Comparison of ENCODE assay signal across 1 cellular context in the genomic region with DNA sequence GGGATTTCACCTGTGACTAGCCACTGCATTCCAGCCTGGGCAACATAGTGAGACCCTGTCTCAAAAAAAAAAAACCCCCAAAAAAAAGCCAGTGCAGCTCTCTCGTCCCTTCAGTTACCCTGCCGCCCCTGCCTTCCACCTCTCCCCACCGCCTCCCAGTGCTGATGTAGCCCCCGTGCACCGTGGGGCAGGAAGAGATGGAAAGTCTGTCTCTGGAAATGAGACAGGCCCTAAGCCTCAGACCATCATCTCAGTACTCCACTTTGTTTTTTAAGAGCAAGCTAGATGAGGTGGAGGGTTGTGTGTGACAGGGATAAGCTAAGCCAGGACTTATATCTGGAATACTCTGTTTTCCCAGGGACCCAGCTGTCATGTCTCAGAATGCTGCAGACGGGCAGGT.
TF ChIP-seq lines count a peak whose summit lies in the region.

No MANE protein-coding gene starts in this region.

TF ChIP-seq in liver, 16 proteins besides CTCF, POLR2A, EP300 and RAD21 (continued from another document):
- TF ChIP-seq, protein P1, sequence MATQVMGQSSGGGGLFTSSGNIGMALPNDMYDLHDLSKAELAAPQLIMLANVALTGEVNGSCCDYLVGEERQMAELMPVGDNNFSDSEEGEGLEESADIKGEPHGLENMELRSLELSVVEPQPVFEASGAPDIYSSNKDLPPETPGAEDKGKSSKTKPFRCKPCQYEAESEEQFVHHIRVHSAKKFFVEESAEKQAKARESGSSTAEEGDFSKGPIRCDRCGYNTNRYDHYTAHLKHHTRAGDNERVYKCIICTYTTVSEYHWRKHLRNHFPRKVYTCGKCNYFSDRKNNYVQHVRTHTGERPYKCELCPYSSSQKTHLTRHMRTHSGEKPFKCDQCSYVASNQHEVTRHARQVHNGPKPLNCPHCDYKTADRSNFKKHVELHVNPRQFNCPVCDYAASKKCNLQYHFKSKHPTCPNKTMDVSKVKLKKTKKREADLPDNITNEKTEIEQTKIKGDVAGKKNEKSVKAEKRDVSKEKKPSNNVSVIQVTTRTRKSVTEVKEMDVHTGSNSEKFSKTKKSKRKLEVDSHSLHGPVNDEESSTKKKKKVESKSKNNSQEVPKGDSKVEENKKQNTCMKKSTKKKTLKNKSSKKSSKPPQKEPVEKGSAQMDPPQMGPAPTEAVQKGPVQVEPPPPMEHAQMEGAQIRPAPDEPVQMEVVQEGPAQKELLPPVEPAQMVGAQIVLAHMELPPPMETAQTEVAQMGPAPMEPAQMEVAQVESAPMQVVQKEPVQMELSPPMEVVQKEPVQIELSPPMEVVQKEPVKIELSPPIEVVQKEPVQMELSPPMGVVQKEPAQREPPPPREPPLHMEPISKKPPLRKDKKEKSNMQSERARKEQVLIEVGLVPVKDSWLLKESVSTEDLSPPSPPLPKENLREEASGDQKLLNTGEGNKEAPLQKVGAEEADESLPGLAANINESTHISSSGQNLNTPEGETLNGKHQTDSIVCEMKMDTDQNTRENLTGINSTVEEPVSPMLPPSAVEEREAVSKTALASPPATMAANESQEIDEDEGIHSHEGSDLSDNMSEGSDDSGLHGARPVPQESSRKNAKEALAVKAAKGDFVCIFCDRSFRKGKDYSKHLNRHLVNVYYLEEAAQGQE (IDR thresholded peaks at IDR 0.05) = no peak
- TF ChIP-seq HNF4G (IDR thresholded peaks at IDR 0.05) (no peak), RXRA (IDR thresholded peaks at IDR 0.05) (no peak), HNF4A (conservative IDR thresholded peaks at IDR 0.05) (no peak), FOXA2 (IDR thresholded peaks at IDR 0.05) (no peak), FOXA1 (IDR thresholded peaks at IDR 0.05) (no peak), SP1 (IDR thresholded peaks at IDR 0.05) (no peak), JUND (IDR thresholded peaks at IDR 0.05) (no peak)
- TF ChIP-seq, protein P2, sequence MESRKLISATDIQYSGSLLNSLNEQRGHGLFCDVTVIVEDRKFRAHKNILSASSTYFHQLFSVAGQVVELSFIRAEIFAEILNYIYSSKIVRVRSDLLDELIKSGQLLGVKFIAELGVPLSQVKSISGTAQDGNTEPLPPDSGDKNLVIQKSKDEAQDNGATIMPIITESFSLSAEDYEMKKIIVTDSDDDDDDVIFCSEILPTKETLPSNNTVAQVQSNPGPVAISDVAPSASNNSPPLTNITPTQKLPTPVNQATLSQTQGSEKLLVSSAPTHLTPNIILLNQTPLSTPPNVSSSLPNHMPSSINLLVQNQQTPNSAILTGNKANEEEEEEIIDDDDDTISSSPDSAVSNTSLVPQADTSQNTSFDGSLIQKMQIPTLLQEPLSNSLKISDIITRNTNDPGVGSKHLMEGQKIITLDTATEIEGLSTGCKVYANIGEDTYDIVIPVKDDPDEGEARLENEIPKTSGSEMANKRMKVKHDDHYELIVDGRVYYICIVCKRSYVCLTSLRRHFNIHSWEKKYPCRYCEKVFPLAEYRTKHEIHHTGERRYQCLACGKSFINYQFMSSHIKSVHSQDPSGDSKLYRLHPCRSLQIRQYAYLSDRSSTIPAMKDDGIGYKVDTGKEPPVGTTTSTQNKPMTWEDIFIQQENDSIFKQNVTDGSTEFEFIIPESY (IDR thresholded peaks at IDR 0.05) = no peak
TF ChIP-seq in liver: peak in this region for 0.
